8 cellular contexts compared by ENCODE assay signal in the genomic region with DNA sequence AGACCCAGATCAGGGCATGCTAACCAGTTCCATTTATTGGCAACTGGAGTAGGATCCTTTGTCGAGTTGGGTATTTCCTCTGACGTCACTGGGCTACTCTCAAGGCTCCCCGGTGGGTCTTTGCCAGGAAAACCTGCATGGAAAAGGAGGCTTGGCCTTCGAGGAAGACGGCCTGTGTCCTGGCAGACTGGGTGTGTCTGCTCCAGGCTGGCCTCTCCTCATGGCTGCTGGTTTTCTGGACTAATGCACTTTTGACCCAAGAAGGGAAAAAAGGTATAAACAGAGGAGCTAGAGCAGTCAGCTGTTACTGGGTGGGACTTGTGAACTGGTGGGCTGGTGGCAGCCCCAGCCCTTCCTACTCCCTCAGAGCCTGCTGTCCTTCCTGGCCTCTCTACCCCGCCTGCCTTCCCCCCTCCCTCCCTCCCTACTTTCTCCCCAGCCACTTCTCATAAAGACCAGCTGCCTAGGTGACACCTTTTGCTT.
DNase-seq lines count a peak whose midpoint lies in the region; ATAC-seq and TF ChIP-seq lines count a peak whose summit lies in the region.

No MANE protein-coding gene starts in this region.

- ATAC-seq in GM18909 (IDR thresholded peaks at IDR 0.05; ENCODE audit: poor library complexity, unreplicated experiment) (peak; percentile 35), heart right ventricle (peak; percentile 58 to 76 (median 74)), gastrocnemius medialis (peak; percentile 21 to 47), HG03565 (IDR thresholded peaks at IDR 0.05; ENCODE audit: unreplicated experiment) (no peak)

- peaks cover 0 to 18% (median 10%) of the 10 kb centered on the region in 9 donors for H3K4me1 ChIP-seq in heart right ventricle
- H3K4me1 ChIP-seq in gastrocnemius medialis: peaks cover 0 to 27% of the 10 kb centered on the region in 2 donors

- TF ChIP-seq CTCF in RWPE1 (conservative IDR thresholded peaks at IDR 0.05; ENCODE audit: low read depth) (no peak), heart right ventricle (IDR thresholded peaks at IDR 0.05) (no peak), gastrocnemius medialis (IDR thresholded peaks at IDR 0.05 in 4 of 5, conservative IDR thresholded peaks at IDR 0.05 in 1 of 5) (no peak)

- in situ Hi-C loops in gastrocnemius medialis (cut with MboI; ENCODE audit: low sequenced_read_pairs in 4 of 4): no loop called here

- intact Hi-C loops in heart right ventricle (cut with DNase I): loop anchor here in 1 of 10 donors (10.0 kb wide), 1 partner anchor 161 kb away; no protein-coding TSS in a partner anchor
- intact Hi-C loops in gastrocnemius medialis (cut with DNase I; ENCODE audit: low total_unique reads): no loop called here

- CTCF ChIA-PET in RWPE1 (lab: Yijun Ruan, JAX): no interaction called here

- POLR2A ChIA-PET in RWPE1 (lab: Yijun Ruan, JAX; ENCODE audit: low non-redundant PET): no interaction called here

- DNase-seq in RWPE1 (ENCODE audit: low spot score): peak; percentile 13
- peak; percentile 16 to 53 for DNase-seq in heart right ventricle
- DNase-seq in gastrocnemius medialis: no peak
- no peak for DNase-seq in activated naive CD4-positive, alpha-beta T cell treated with Interleukin-2 at 50 U/mL for 16 hours
- DNase-seq in retina: no peak
- DNase-seq in cerebellar nuclear complex (lab: John Stamatoyannopoulos, UW): no peak

- H3K27ac ChIP-seq in RWPE1 (peak overlapping the region; percentile 33), heart right ventricle (peak overlapping the region in 8 of 10 donors; percentile 5 to 74 (median 44)), gastrocnemius medialis (peak overlapping the region in 3 of 4 donors; percentile 12 to 45 (median 44))

- 50 to 57% methylated on average over 6 of the region's 6 CpGs for WGBS in heart right ventricle, 2 donors

- no peaks in the 10 kb centered on the region for H3K9me3 ChIP-seq in heart right ventricle
- no peaks in the 10 kb centered on the region for H3K9me3 ChIP-seq in gastrocnemius medialis

- no peaks in the 10 kb centered on the region for H3K27me3 ChIP-seq in heart right ventricle
- H3K27me3 ChIP-seq in gastrocnemius medialis: no peaks in the 10 kb centered on the region

- TF ChIP-seq POLR2A in gastrocnemius medialis (IDR thresholded peaks at IDR 0.05): no peak

- no peaks in the 10 kb centered on the region for H3K36me3 ChIP-seq in heart right ventricle
- no peaks in the 10 kb centered on the region for H3K36me3 ChIP-seq in gastrocnemius medialis

- H3K4me3 ChIP-seq in heart right ventricle (no peak overlapping the region), gastrocnemius medialis (no peak overlapping the region)

Comparison
In these comparisons a context has a peak if more than half of its experiments do, and no peak if none do; other contexts are left out.
1. DNase-seq: peak in RWPE1 (single experiment) and heart right ventricle (2 of 2); none in gastrocnemius medialis (0 of 2), activated naive CD4-positive, alpha-beta T cell treated with Interleukin-2 at 50 U/mL for 16 hours (single experiment), retina (single experiment) and cerebellar nuclear complex (0 of 2).
2. Peak in every context shown above with its lines, with median percentiles within 50 percentile points of each other: H3K27ac ChIP-seq.